ENCODE assay signal across 25 cellular contexts in the genomic region with DNA sequence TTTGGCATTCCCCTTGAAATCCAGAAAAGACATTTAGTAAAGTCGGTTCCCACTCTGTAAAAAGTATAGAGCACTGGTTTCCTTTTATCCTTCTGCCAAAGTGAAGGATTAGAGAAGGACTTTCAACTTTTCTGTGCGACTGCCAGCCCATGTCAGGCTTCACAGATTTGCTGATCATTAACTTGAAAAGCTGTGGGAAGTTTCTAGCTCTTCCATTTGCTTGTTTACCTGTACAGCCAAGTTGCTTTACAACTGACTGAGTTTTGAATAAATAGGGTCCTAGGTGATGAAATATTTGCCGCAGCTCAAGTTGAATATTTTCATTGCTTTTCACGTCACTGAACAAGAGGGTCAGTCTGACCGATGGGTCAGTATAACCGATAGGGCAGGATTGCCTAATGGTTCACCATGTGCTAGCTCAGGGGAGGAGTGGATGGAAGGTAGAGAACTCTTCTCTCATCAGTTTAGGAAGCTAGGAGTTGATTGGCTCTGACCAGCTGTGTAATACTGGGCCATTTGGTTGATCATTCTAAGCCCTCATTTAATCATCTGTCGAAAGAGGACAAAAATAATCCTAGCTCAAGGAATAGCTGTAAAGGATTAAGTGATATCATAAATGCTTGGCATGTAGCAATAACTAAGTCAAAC. TPM values are rescaled to one million over a fixed set of nuclear protein-coding genes. Genes with fewer than 3 reads are reported as not detected.
DNase-seq lines count a peak whose midpoint lies in the region; ATAC-seq and TF ChIP-seq lines count a peak whose summit lies in the region.
"Had no signal": no experiment of that assay in that cellular context is flagged by ENCODE, and none has a peak within 500 bp of the region (broad histone marks: within the 10 kb centered on the region; RNA-seq: fewer than 3 reads in every experiment).

No MANE protein-coding gene starts in this region.

- no peaks in the 10 kb centered on the region for H3K36me3 ChIP-seq in GM23338 (ENCODE audit: insufficient read depth)
- no peaks in the 10 kb centered on the region for H3K36me3 ChIP-seq in body of pancreas (replicated peaks in 1 of 2; ENCODE audit: insufficient read depth in 1 of 2, low read depth in 2 of 2)
- H3K36me3 ChIP-seq in liver (ENCODE audit: control insufficient read depth in 4 of 4, insufficient read depth in 3 of 4, low read depth in 1 of 4, low read length in 3 of 4): no peaks in the 10 kb centered on the region
- H3K36me3 ChIP-seq in thyroid gland: no peaks in the 10 kb centered on the region
- H3K36me3 ChIP-seq: adrenal gland, cardiac muscle cell, esophagus muscularis mucosa had no signal

- TF ChIP-seq CTCF in GM23338 (conservative IDR thresholded peaks at IDR 0.05; ENCODE audit: low read depth in 2 of 2) (no peak), body of pancreas (IDR thresholded peaks at IDR 0.05) (no peak), liver (IDR thresholded peaks at IDR 0.05; ENCODE audit: low read depth, low read length, missing input control) (no peak), thyroid gland (IDR thresholded peaks at IDR 0.05) (no peak)

- no peak overlapping the region for H3K4me2 ChIP-seq in GM23338

- H3K4me1 ChIP-seq in GM23338 (ENCODE audit: insufficient read depth) (peaks cover 7% of the 10 kb centered on the region; the same call in 1 of the 2 replicates), body of pancreas (peaks cover 47% of the 10 kb centered on the region), liver (ENCODE audit: control insufficient read depth in 4 of 4, insufficient read depth in 4 of 4, low read length in 3 of 4) (peaks cover 7 to 60% (median 46%) of the 10 kb centered on the region in 4 donors), thyroid gland (peaks cover 7% of the 10 kb centered on the region in 2 donors)
- H3K4me1 ChIP-seq: adrenal gland, esophagus muscularis mucosa had no signal

- H4K20me1 ChIP-seq in GM23338 (replicated peaks; ENCODE audit: insufficient read depth): no peaks in the 10 kb centered on the region

- H3F3A ChIP-seq in GM23338 (replicated peaks; ENCODE audit: low read depth): no peaks in the 10 kb centered on the region

- H3K27ac ChIP-seq in GM23338 (ENCODE audit: low read depth) (no peak overlapping the region), body of pancreas (peak overlapping the region in 3 of 4 donors; percentile 13 to 68 (median 50)), liver (ENCODE audit: low read depth in 1 of 2, low read length in 2 of 2) (peak overlapping the region; percentile 84 to 87), thyroid gland (peak overlapping the region in 1 of 3 donors; percentile 56)
- H3K27ac ChIP-seq: cardiac muscle cell, esophagus muscularis mucosa had no signal

- ATAC-seq in GM23338 (no peak), body of pancreas (peak; percentile 58), HG03354 (IDR thresholded peaks at IDR 0.05; ENCODE audit: poor library complexity, severe bottlenecking, unreplicated experiment) (no peak)
- ATAC-seq: CD8-positive, alpha-beta T cell; natural killer cell; Right ventricle myocardium inferior had no signal

- peaks cover 4% of the 10 kb centered on the region for H3K9me2 ChIP-seq in GM23338 (ENCODE audit: insufficient read depth)

- DNase-seq in GM23338 (ENCODE audit: low spot score): no peak
- DNase-seq in body of pancreas: peak in 3 of 4 donors; percentile 26 to 59 (median 30)
- peak; percentile 21 to 34 for DNase-seq in thyroid gland
- no peak for DNase-seq in NCI-H1417 treated with DMSO at 0.1 percent for 48 hours (lab: John Stamatoyannopoulos, UW)
- DNase-seq in NCI-H748 treated with DMSO at 0.1 percent for 48 hours (lab: John Stamatoyannopoulos, UW): no peak
- DNase-seq: activated CD4-positive, alpha-beta T cell treated with anti-CD3 and anti-CD28 coated beads, Interleukin-2, amount 50 U/mL, for 1 hour; activated CD8-positive, alpha-beta memory T cell treated with anti-CD3 and anti-CD28 coated beads, Interleukin-2, amount 50 U/mL, for 4 hours; activated gamma-delta T cell; adrenal gland; CD8-positive, alpha-beta T cell; EL; mammary epithelial cell; natural killer cell; NCI-H1105; NCI-H2107; NCI-H510A treated with DMSO at 0.1 percent for 48 hours; posterior cingulate gyrus; stimulated activated CD4-positive, alpha-beta T cell treated with anti-CD3 and anti-CD28 coated beads, Interleukin-4, amount 100 ng/mL, for 4 hours had no signal

- intact Hi-C loops in body of pancreas (cut with DNase I): no loop called here
- intact Hi-C loops in thyroid gland (cut with DNase I): no loop called here

- H3K4me3 ChIP-seq in GM23338 (no peak overlapping the region), body of pancreas (no peak overlapping the region), liver (ENCODE audit: low read depth in 1 of 3, low read length in 3 of 3) (peak overlapping the region in 1 of 3 donors; percentile 11), thyroid gland (replicated peaks in 1 of 3) (no peak overlapping the region)
- H3K4me3 ChIP-seq: adrenal gland, cardiac muscle cell, esophagus muscularis mucosa had no signal

- H3K9me3 ChIP-seq in body of pancreas (no peaks in the 10 kb centered on the region), liver (ENCODE audit: control insufficient read depth in 4 of 4, low read length in 3 of 4) (no peaks in the 10 kb centered on the region), thyroid gland (no peaks in the 10 kb centered on the region)
- H3K9me3 ChIP-seq: adrenal gland, esophagus muscularis mucosa had no signal

- peak overlapping the region in 1 of 2 donors; percentile 60 for H3K9ac ChIP-seq in liver (ENCODE audit: low read depth in 1 of 2, low read length in 2 of 2)

- no peaks in the 10 kb centered on the region for H3K27me3 Mint-ChIP-seq in GM23338 (ENCODE audit: insufficient read depth, low read depth, poor library complexity)

- peaks cover 8% of the 10 kb centered on the region for H3K4me1 Mint-ChIP-seq in GM23338
- H3K4me1 Mint-ChIP-seq: natural killer cell had no signal

- no peaks in the 10 kb centered on the region for H3K36me3 Mint-ChIP-seq in GM23338 (ENCODE audit: low read depth)
- H3K36me3 Mint-ChIP-seq: CD8-positive, alpha-beta T cell; natural killer cell had no signal

- 19 to 36% methylated on average over 7 of the region's 7 CpGs for WGBS in body of pancreas, 2 donors
- WGBS in liver: 33% methylated on average over 7 of the region's 7 CpGs
- 50 to 55% methylated on average over 7 of the region's 7 CpGs for WGBS in thyroid gland, 2 donors

- peak; percentile 62 to 72 for TF ChIP-seq RAD21 in liver (IDR thresholded peaks at IDR 0.05)

- TF ChIP-seq POLR2A in body of pancreas (IDR thresholded peaks at IDR 0.05) (no peak), thyroid gland (IDR thresholded peaks at IDR 0.05) (no peak)

- H3K27me3 ChIP-seq in GM23338 (ENCODE audit: insufficient read depth) (no peaks in the 10 kb centered on the region), body of pancreas (no peaks in the 10 kb centered on the region), liver (ENCODE audit: control insufficient read depth in 4 of 4, insufficient read depth in 4 of 4, low read length in 3 of 4) (no peaks in the 10 kb centered on the region), thyroid gland (no peaks in the 10 kb centered on the region)
- H3K27me3 ChIP-seq: adrenal gland, cardiac muscle cell, esophagus muscularis mucosa had no signal

- H3K4me3 Mint-ChIP-seq in GM23338: no peak overlapping the region
- H3K4me3 Mint-ChIP-seq: CD8-positive, alpha-beta T cell; natural killer cell had no signal

- H3K79me2 ChIP-seq in GM23338 (replicated peaks; ENCODE audit: insufficient read depth): no peaks in the 10 kb centered on the region

- H3K9me3 Mint-ChIP-seq in GM23338: no peaks in the 10 kb centered on the region
- H3K9me3 Mint-ChIP-seq: CD8-positive, alpha-beta T cell had no signal

- H2AFZ ChIP-seq in GM23338: peak overlapping the region; percentile 58; the same call in 1 of the 2 replicates

- H3K27ac Mint-ChIP-seq in GM23338: no peak overlapping the region
- H3K27ac Mint-ChIP-seq: CD8-positive, alpha-beta T cell; natural killer cell had no signal

TF ChIP-seq in GM23338, 12 proteins besides CTCF, POLR2A, EP300 and RAD21 (continues in another document):
- TF ChIP-seq NANOG (IDR thresholded peaks at IDR 0.05; ENCODE audit: borderline replicate concordance) (no peak), EZH2phosphoT487 (IDR thresholded peaks at IDR 0.05; ENCODE audit: unreplicated experiment) (no peak)

TF ChIP-seq in liver, 16 proteins besides CTCF, POLR2A, EP300 and RAD21 (continues in another document):
- TF ChIP-seq HNF4G (IDR thresholded peaks at IDR 0.05) (peak; percentile 71), SP1 (IDR thresholded peaks at IDR 0.05) (peak; percentile 98), FOXA1 (IDR thresholded peaks at IDR 0.05) (peak; percentile 90), JUND (IDR thresholded peaks at IDR 0.05) (peak; percentile 89 to 94), EGR1 (IDR thresholded peaks at IDR 0.05; ENCODE audit: low read depth in 2 of 2) (peak in 1 of 2 donors; percentile 72)
- TF ChIP-seq, protein P1, sequence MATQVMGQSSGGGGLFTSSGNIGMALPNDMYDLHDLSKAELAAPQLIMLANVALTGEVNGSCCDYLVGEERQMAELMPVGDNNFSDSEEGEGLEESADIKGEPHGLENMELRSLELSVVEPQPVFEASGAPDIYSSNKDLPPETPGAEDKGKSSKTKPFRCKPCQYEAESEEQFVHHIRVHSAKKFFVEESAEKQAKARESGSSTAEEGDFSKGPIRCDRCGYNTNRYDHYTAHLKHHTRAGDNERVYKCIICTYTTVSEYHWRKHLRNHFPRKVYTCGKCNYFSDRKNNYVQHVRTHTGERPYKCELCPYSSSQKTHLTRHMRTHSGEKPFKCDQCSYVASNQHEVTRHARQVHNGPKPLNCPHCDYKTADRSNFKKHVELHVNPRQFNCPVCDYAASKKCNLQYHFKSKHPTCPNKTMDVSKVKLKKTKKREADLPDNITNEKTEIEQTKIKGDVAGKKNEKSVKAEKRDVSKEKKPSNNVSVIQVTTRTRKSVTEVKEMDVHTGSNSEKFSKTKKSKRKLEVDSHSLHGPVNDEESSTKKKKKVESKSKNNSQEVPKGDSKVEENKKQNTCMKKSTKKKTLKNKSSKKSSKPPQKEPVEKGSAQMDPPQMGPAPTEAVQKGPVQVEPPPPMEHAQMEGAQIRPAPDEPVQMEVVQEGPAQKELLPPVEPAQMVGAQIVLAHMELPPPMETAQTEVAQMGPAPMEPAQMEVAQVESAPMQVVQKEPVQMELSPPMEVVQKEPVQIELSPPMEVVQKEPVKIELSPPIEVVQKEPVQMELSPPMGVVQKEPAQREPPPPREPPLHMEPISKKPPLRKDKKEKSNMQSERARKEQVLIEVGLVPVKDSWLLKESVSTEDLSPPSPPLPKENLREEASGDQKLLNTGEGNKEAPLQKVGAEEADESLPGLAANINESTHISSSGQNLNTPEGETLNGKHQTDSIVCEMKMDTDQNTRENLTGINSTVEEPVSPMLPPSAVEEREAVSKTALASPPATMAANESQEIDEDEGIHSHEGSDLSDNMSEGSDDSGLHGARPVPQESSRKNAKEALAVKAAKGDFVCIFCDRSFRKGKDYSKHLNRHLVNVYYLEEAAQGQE (IDR thresholded peaks at IDR 0.05): peak; percentile 71

RNA-seq across cellular contexts. Expression of a gene that starts 30.4 kb away (rescaled TPM):
- total RNA-seq in GM23338 (2014; rRNA removed; shearing (Covaris generic)): not detected in 2 replicates
- polyA plus RNA-seq in GM23338 (2016; fragmentation: Nextera tagmentation; extraction: Ambion mirVana): not detected in 2 replicates
- not detected for total RNA-seq in body of pancreas
- 1 to 10 TPM in 1 of 2 donors, under 1 TPM in 1; 0.51 to 1.2 TPM for total RNA-seq in liver
- 1 to 10 TPM; 1.5 to 9.0 TPM for polyA plus RNA-seq in liver
- total RNA-seq in thyroid gland: under 1 TPM in 1 of 4 donors, not detected in 3; 0.11 TPM
- total RNA-seq: cardiac muscle cell; CD8-positive, alpha-beta T cell; esophagus muscularis mucosa; LHCN-M2; mammary epithelial cell; natural killer cell; Right ventricle myocardium inferior; subcutaneous adipose tissue had no signal
- polyA plus RNA-seq: cardiac muscle cell, mammary epithelial cell had no signal

Comparison
In these comparisons a context has a peak if more than half of its experiments do, and no peak if none do; other contexts are left out.
1. DNase-seq: peak in body of pancreas (3 of 4) and thyroid gland (2 of 2); none in GM23338 (single experiment), NCI-H1417 treated with DMSO at 0.1 percent for 48 hours (single experiment) and NCI-H748 treated with DMSO at 0.1 percent for 48 hours (single experiment).